ENCODE assay signal across 8 cellular contexts in genomic region chr6:107459283-107460073, GRCh38. TPM values are rescaled to one million over a fixed set of nuclear protein-coding genes. Genes with fewer than 3 reads are reported as not detected.
DNase-seq lines count a peak whose midpoint lies in the region; ATAC-seq, FAIRE-seq and TF ChIP-seq lines count a peak whose summit lies in the region.

Gene PDSS2, minus strand, starts transcription at chr6:107459564. Its CDS starts 279 bp downstream, at chr6:107459285.

- FAIRE-seq in GM12891 (lab: Jason Lieb, UNC) = peak; percentile 97

- H3K9me3 ChIP-seq in adipocyte (ENCODE audit: control insufficient read depth, low read length) (no peaks in the 10 kb centered on the region), heart left ventricle (no peaks in the 10 kb centered on the region), upper lobe of left lung (no peaks in the 10 kb centered on the region)

- TF ChIP-seq POLR2A in GM12891 (IDR thresholded peaks at IDR 0.05; ENCODE audit: low read depth, low read length) (peak; percentile 91), heart left ventricle (IDR thresholded peaks at IDR 0.05) (peak in 1 of 2 donors; percentile 93), upper lobe of left lung (IDR thresholded peaks at IDR 0.05) (peak; percentile 6 to 96 (median 79))

- H3K27me3 ChIP-seq in adipocyte (replicated peaks; ENCODE audit: control insufficient read depth, insufficient read depth, low read length) = no peaks in the 10 kb centered on the region
- H3K27me3 ChIP-seq in heart left ventricle = no peaks in the 10 kb centered on the region
- H3K27me3 ChIP-seq in upper lobe of left lung = no peaks in the 10 kb centered on the region

- peak within 1 kb of the TSS; percentile 95 for H3K9ac ChIP-seq in adipocyte (ENCODE audit: low read length)

- peak in 1 of 4 donors; percentile 3 for TF ChIP-seq EP300 in upper lobe of left lung (IDR thresholded peaks at IDR 0.05)

- peak; percentile 87 for DNase-seq in GM12891 (ENCODE audit: insufficient read length, low spot score)
- DNase-seq in NCI-H1436 (lab: John Stamatoyannopoulos, UW) = peak; percentile 96
- peak; percentile 93 for DNase-seq in T follicular helper cell (ENCODE audit: low read depth)
- DNase-seq in adipocyte (ENCODE audit: low read depth) = peak; percentile 98
- peak; percentile 98 to 100 (median 99) for DNase-seq in heart left ventricle
- peak; percentile 98 for DNase-seq in pons (ENCODE audit: low spot score)
- DNase-seq in upper lobe of left lung = peak; percentile 94 to 99

- peak within 1 kb of the TSS; percentile 74 to 97 (median 94) for H3K27ac ChIP-seq in heart left ventricle
- peak within 1 kb of the TSS; percentile 90 to 98 (median 93) for H3K27ac ChIP-seq in upper lobe of left lung

- ATAC-seq in HG02840 (IDR thresholded peaks at IDR 0.05; ENCODE audit: low FRiP score, unreplicated experiment) (peak; percentile 90), heart left ventricle (peak; percentile 98 to 99 (median 99)), upper lobe of left lung (ENCODE audit: low FRiP score in 2 of 2) (peak; percentile 99 to 100)

- peaks cover 10% of the 10 kb centered on the region for H3K4me1 ChIP-seq in adipocyte (ENCODE audit: control insufficient read depth, insufficient read depth, low read length)
- H3K4me1 ChIP-seq in heart left ventricle = peaks cover 0 to 24% (median 10%) of the 10 kb centered on the region in 12 donors
- H3K4me1 ChIP-seq in upper lobe of left lung = peaks cover 3 to 29% (median 15%) of the 10 kb centered on the region in 4 donors

- H3K4me3 ChIP-seq in adipocyte (ENCODE audit: low read length) (peak within 1 kb of the TSS; percentile 93), heart left ventricle (peak within 1 kb of the TSS; percentile 64 to 96 (median 86)), upper lobe of left lung (peak within 1 kb of the TSS; percentile 79 to 88 (median 82))

- WGBS in heart left ventricle, 4 donors = 0 to 1% (median 0%) methylated on average over 29 to 46 of the region's 46 CpGs
- WGBS in upper lobe of left lung, 2 donors = 0 to 1% methylated on average over 16 to 29 of the region's 46 CpGs

- H3K36me3 ChIP-seq in adipocyte (ENCODE audit: control insufficient read depth, insufficient read depth, low read length, severe bottlenecking) = no peaks in the 10 kb centered on the region
- no peaks in the 10 kb centered on the region for H3K36me3 ChIP-seq in heart left ventricle
- H3K36me3 ChIP-seq in upper lobe of left lung = no peaks in the 10 kb centered on the region

- intact Hi-C loops in heart left ventricle (cut with DNase I) = loop anchor here in 6 of 10 donors (1.0 to 10.0 kb wide), 10 partner anchors 29 to 345 kb away; partner anchors contain the start of genes BEND3 (in 2 of the 6) and SOBP (in 1 of the 6)

- peak; percentile 5 to 74 (median 42) for TF ChIP-seq CTCF in heart left ventricle (IDR thresholded peaks at IDR 0.05)
- TF ChIP-seq CTCF in upper lobe of left lung (IDR thresholded peaks at IDR 0.05) = peak in 5 of 6 experiments; percentile 10 to 53 (median 23)

TF ChIP-seq in GM12891, 5 proteins besides CTCF, POLR2A, EP300 and RAD21:
- TF ChIP-seq PAX5 (IDR thresholded peaks at IDR 0.05; ENCODE audit: insufficient read depth, low read length, severe bottlenecking) (no peak), POLR2AphosphoS5 (IDR thresholded peaks at IDR 0.05; ENCODE audit: low read depth, low read length) (peak; percentile 89), POU2F2 (IDR thresholded peaks at IDR 0.05; ENCODE audit: low read depth, low read length) (peak; percentile 36; the same call in 1 of the 2 replicates), SPI1 (IDR thresholded peaks at IDR 0.05; ENCODE audit: low read depth, low read length) (peak; percentile 70), TAF1 (IDR thresholded peaks at IDR 0.05; ENCODE audit: low read depth, low read length) (peak; percentile 84; the same call in 1 of the 2 replicates)

RNA-seq across cellular contexts. Expression of gene PDSS2, which starts in this region (rescaled TPM):
- 6.5 TPM for polyA plus RNA-seq in GM12891 (2012; ENCODE audit: low read depth, missing spikeins)
- total RNA-seq in heart left ventricle = 10 to 100 TPM; 13.2 to 24.4 (median 14.4) TPM
- 10 to 100 TPM in 1 of 2 donors, 1 to 10 TPM in 1; 7.2 to 16.5 TPM for polyA plus RNA-seq in heart left ventricle
- 10 to 100 TPM in 5 of 6 donors, 1 to 10 TPM in 1; 5.1 to 20.9 (median 15.0) TPM for total RNA-seq in upper lobe of left lung

Comparison
In these comparisons a context has a peak if more than half of its experiments do, and no peak if none do; other contexts are left out.
1. Peak in every context shown above with its lines: DNase-seq, ATAC-seq, H3K4me3 ChIP-seq and H3K27ac ChIP-seq.